Comparison of ENCODE assay signal across 10 cellular contexts in the genomic region with DNA sequence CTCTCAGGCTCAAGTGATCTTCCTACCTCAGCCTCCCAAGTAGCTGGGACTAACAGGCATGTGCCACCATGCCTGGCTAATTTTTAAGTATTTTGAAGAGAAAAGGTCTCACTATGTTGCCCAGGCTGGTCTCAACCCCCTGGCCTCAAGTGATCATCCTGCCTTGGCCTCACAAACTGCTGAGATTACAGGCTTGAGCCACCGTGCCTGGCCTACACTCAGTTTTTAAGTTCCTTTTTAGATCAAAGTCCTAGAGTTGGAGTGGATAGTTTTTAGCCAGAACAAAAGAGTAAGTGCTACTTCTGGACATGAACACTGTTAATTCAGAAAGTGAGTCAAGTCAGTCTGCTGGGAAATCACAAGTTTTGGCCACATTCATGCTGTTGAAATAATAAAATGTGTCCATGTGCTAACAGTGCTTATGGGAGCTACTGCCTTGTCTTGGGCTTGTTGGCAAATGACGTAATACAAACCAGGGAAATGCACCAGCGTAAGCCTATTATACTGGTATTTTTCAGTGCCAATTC.
DNase-seq lines count a peak whose midpoint lies in the region; ATAC-seq and TF ChIP-seq lines count a peak whose summit lies in the region.
"Had no signal": no experiment of that assay in that cellular context is flagged by ENCODE, and none has a peak within 500 bp of the region (broad histone marks: within the 10 kb centered on the region; RNA-seq: fewer than 3 reads in every experiment).

No MANE protein-coding gene starts in this region.

- ATAC-seq in SK-N-SH treated with all-trans-retinoic acid at 6 μM for 48 hours: peak; percentile 69
- ATAC-seq in activated naive CD4-positive, alpha-beta T cell treated with anti-CD3 and anti-CD28 coated beads, Interleukin-2, amount 50 U/mL, for 72 hours: no peak

- no peaks in the 10 kb centered on the region for H3K36me3 Mint-ChIP-seq in activated naive CD4-positive, alpha-beta T cell treated with anti-CD3 and anti-CD28 coated beads, Interleukin-2, amount 50 U/mL, for 72 hours

- DNase-seq in Ammon's horn (ENCODE audit: low spot score) (peak; percentile 13), fibroblast of the conjunctiva (ENCODE audit: low read depth) (peak; percentile 70), pons (ENCODE audit: low spot score) (peak; percentile 57), cerebellar nuclear complex (lab: John Stamatoyannopoulos, UW) (no peak), NCI-H2227 (lab: John Stamatoyannopoulos, UW; ENCODE audit: unreplicated experiment) (no peak), GOT3 (lab: John Stamatoyannopoulos, UW) (no peak)
- no peak for DNase-seq in activated naive CD4-positive, alpha-beta T cell treated with anti-CD3 and anti-CD28 coated beads, Interleukin-2, amount 50 U/mL, for 72 hours (ENCODE audit: low spot score in 2 of 2)
- DNase-seq: activated gamma-delta T cell treated with Interleukin-2 at 50 U/mL for 16 hours, Caco-2 had no signal

- H3K9me3 Mint-ChIP-seq in activated naive CD4-positive, alpha-beta T cell treated with anti-CD3 and anti-CD28 coated beads, Interleukin-2, amount 50 U/mL, for 72 hours: no peaks in the 10 kb centered on the region

- peak overlapping the region in 1 of 2 donors; percentile 70 for H3K27ac Mint-ChIP-seq in activated naive CD4-positive, alpha-beta T cell treated with anti-CD3 and anti-CD28 coated beads, Interleukin-2, amount 50 U/mL, for 72 hours

TF ChIP-seq in SK-N-SH treated with all-trans-retinoic acid at 6 μM for 48 hours, 23 proteins besides CTCF, POLR2A, EP300 and RAD21:
- TF ChIP-seq CSDC2 (CRISPR knock-in tag; IDR thresholded peaks at IDR 0.05) (no peak), ZC3H10 (CRISPR knock-in tag; IDR thresholded peaks at IDR 0.05) (no peak), PPARA (CRISPR knock-in tag; IDR thresholded peaks at IDR 0.05; ENCODE audit: borderline replicate concordance) (no peak), ZNF565 (CRISPR knock-in tag; conservative IDR thresholded peaks at IDR 0.05; ENCODE audit: low read depth) (no peak), ISL1 (CRISPR knock-in tag; IDR thresholded peaks at IDR 0.05) (peak; percentile 37; the same call in 1 of the 2 replicates), ARNTL (CRISPR knock-in tag; IDR thresholded peaks at IDR 0.05; ENCODE audit: borderline replicate concordance, low read depth) (no peak)
- TF ChIP-seq, protein P1, sequence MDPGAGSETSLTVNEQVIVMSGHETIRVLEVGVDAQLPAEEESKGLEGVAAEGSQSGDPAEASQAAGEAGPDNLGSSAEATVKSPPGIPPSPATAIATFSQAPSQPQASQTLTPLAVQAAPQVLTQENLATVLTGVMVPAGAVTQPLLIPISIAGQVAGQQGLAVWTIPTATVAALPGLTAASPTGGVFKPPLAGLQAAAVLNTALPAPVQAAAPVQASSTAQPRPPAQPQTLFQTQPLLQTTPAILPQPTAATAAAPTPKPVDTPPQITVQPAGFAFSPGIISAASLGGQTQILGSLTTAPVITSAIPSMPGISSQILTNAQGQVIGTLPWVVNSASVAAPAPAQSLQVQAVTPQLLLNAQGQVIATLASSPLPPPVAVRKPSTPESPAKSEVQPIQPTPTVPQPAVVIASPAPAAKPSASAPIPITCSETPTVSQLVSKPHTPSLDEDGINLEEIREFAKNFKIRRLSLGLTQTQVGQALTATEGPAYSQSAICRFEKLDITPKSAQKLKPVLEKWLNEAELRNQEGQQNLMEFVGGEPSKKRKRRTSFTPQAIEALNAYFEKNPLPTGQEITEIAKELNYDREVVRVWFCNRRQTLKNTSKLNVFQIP (CRISPR knock-in tag; IDR thresholded peaks at IDR 0.05; ENCODE audit: borderline replicate concordance, low read depth): no peak
- TF ChIP-seq, protein P2, sequence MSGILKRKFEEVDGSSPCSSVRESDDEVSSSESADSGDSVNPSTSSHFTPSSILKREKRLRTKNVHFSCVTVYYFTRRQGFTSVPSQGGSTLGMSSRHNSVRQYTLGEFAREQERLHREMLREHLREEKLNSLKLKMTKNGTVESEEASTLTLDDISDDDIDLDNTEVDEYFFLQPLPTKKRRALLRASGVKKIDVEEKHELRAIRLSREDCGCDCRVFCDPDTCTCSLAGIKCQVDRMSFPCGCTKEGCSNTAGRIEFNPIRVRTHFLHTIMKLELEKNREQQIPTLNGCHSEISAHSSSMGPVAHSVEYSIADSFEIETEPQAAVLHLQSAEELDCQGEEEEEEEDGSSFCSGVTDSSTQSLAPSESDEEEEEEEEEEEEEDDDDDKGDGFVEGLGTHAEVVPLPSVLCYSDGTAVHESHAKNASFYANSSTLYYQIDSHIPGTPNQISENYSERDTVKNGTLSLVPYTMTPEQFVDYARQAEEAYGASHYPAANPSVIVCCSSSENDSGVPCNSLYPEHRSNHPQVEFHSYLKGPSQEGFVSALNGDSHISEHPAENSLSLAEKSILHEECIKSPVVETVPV (CRISPR knock-in tag; IDR thresholded peaks at IDR 0.05): no peak

Comparison
In these comparisons a context has a peak if more than half of its experiments do, and no peak if none do; other contexts are left out.
1. DNase-seq: peak in Ammon's horn (single experiment), fibroblast of the conjunctiva (single experiment) and pons (single experiment); none in cerebellar nuclear complex (0 of 2), NCI-H2227 (single experiment), activated naive CD4-positive, alpha-beta T cell treated with anti-CD3 and anti-CD28 coated beads, Interleukin-2, amount 50 U/mL, for 72 hours (0 of 2) and GOT3 (single experiment).